ENCODE assay signal across 15 cellular contexts in the genomic region with DNA sequence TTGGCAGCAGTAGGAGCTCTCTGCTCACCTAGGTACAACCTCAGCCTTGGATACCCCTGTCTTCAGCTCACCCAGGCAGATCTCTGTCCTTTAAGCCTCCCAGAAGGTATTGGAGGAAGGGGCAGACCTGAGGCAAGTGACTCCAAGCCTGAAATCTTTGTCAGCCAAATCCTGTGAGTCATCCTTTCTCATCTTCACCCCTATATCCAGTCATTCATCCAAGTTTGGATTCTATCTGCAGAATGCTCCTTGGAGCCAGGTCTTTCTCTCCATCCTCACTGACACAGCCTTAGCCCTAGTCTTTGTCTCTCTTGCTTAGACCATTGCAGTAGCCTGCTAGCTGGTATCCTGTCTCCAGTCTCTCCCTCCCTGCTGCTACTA. TPM values are rescaled to one million over a fixed set of nuclear protein-coding genes. Genes with fewer than 3 reads are reported as not detected.
DNase-seq lines count a peak whose midpoint lies in the region; FAIRE-seq and TF ChIP-seq lines count a peak whose summit lies in the region.
"Had no signal": no experiment of that assay in that cellular context is flagged by ENCODE, and none has a peak within 500 bp of the region (broad histone marks: within the 10 kb centered on the region; RNA-seq: fewer than 3 reads in every experiment).

No MANE protein-coding gene starts in this region.

- no peaks in the 10 kb centered on the region for H3K9me3 Mint-ChIP-seq in HFFc6

- no peak for FAIRE-seq in GM12891 (lab: Jason Lieb, UNC)
- FAIRE-seq: TTC549 had no signal

- no peaks in the 10 kb centered on the region for H3K27me3 ChIP-seq in uterus
- H3K27me3 ChIP-seq: Peyer's patch had no signal

- H3K4me3 Mint-ChIP-seq in HFFc6, result peak overlapping the region; percentile 82
- H3K4me3 Mint-ChIP-seq: endodermal cell had no signal

- peak overlapping the region; percentile 61 to 90 for H3K27ac ChIP-seq in uterus

- H3K4me1 ChIP-seq in uterus, result peaks cover 0 to 7% of the 10 kb centered on the region in 2 donors

- no peaks in the 10 kb centered on the region for H3K36me3 Mint-ChIP-seq in HFFc6 (ENCODE audit: low read depth)

- peak; percentile 69 for DNase-seq in HFFc6
- peak; percentile 29 for DNase-seq in iris pigment epithelial cell (ENCODE audit: low read depth)
- DNase-seq in uterus, result no peak
- no peak for DNase-seq in erythroblast (lab: John Stamatoyannopoulos, UW)
- no peak for DNase-seq in SHP77 (lab: John Stamatoyannopoulos, UW)
- no peak for DNase-seq in GM12891 (ENCODE audit: insufficient read length, low spot score)
- DNase-seq in NCI-H1417 (lab: John Stamatoyannopoulos, UW), result no peak
- DNase-seq: activated CD8-positive, alpha-beta memory T cell treated with anti-CD3 and anti-CD28 coated beads, Interleukin-2, amount 50 U/mL, for 48 hours; DMS153; endodermal cell; midbrain; NCI-H2171; Peyer's patch had no signal

- TF ChIP-seq POLR2A in uterus (IDR thresholded peaks at IDR 0.05), result no peak
- no peak for TF ChIP-seq POLR2A in erythroblast (IDR thresholded peaks at IDR 0.05; ENCODE audit: low read length)
- no peak for TF ChIP-seq POLR2A in GM12891 (IDR thresholded peaks at IDR 0.05; ENCODE audit: low read depth, low read length)

- H3K4me3 ChIP-seq in WI38 (ENCODE audit: low read depth, low read length) (peak overlapping the region; percentile 43), uterus (no peak overlapping the region)
- H3K4me3 ChIP-seq: Peyer's patch had no signal

- peaks cover 14% of the 10 kb centered on the region for H3K27me3 Mint-ChIP-seq in HFFc6 (ENCODE audit: insufficient read depth)

- TF ChIP-seq CTCF in HFFc6 (IDR thresholded peaks at IDR 0.05) (no peak), WI38 (IDR thresholded peaks at IDR 0.05; ENCODE audit: low read depth, low read length) (no peak), uterus (IDR thresholded peaks at IDR 0.05) (no peak)

- intact Hi-C loops in uterus (cut with DNase I; ENCODE audit: low total_unique reads), result no loop called here

- no peaks in the 10 kb centered on the region for H3K36me3 ChIP-seq in uterus
- H3K36me3 ChIP-seq: Peyer's patch had no signal

- peak overlapping the region; percentile 94 for H3K27ac Mint-ChIP-seq in HFFc6
- H3K27ac Mint-ChIP-seq: endodermal cell had no signal

- H3K4me1 Mint-ChIP-seq in HFFc6 (ENCODE audit: low read depth), result peaks cover 45% of the 10 kb centered on the region
- H3K4me1 Mint-ChIP-seq: endodermal cell had no signal

- no peaks in the 10 kb centered on the region for H3K9me3 ChIP-seq in uterus

TF ChIP-seq in GM12891, 5 proteins besides CTCF, POLR2A, EP300 and RAD21:
- no peak for TF ChIP-seq SPI1 (IDR thresholded peaks at IDR 0.05; ENCODE audit: low read depth, low read length)
- no peak for TF ChIP-seq POLR2AphosphoS5 (IDR thresholded peaks at IDR 0.05; ENCODE audit: low read depth, low read length)
- TF ChIP-seq TAF1 (IDR thresholded peaks at IDR 0.05; ENCODE audit: low read depth, low read length), result no peak
- TF ChIP-seq PAX5 (IDR thresholded peaks at IDR 0.05; ENCODE audit: insufficient read depth, low read length, severe bottlenecking), result no peak
- TF ChIP-seq POU2F2 (IDR thresholded peaks at IDR 0.05; ENCODE audit: low read depth, low read length), result no peak

RNA-seq across cellular contexts. Expression of a gene that starts 10.4 kb away (rescaled TPM):
- total RNA-seq in HFFc6 (2021; fragmentation: NEBNext Ultra II Directional; extraction: Animal tissue kit (Norgen Biotek cat#: 25700)), result 100 to 1,000 TPM; 705 to 934 (median 790) TPM
- 10 to 100 TPM; 10.7 to 88.9 (median 41.3) TPM for total RNA-seq in uterus
- 0.36 TPM for polyA plus RNA-seq in GM12891 (2012; ENCODE audit: low read depth, missing spikeins)

RNA-seq across cellular contexts. Expression of a gene that starts 51.9 kb away (rescaled TPM):
- under 1 TPM; 0.32 to 0.71 (median 0.49) TPM for total RNA-seq in HFFc6 (2021; fragmentation: NEBNext Ultra II Directional; extraction: Animal tissue kit (Norgen Biotek cat#: 25700))
- total RNA-seq in uterus, result 10 to 100 TPM in 1 of 4 donors, 1 to 10 TPM in 1, under 1 TPM in 1, not detected in 1; 0.29 to 28.2 (median 2.1) TPM
- polyA plus RNA-seq in GM12891 (2012; ENCODE audit: low read depth, missing spikeins), result 0.04 TPM

Comparison
In these comparisons a context has a peak if more than half of its experiments do, and no peak if none do; other contexts are left out.
1. DNase-seq: peak in HFFc6 (single experiment) and iris pigment epithelial cell (single experiment); none in uterus (0 of 2), erythroblast (0 of 2), SHP77 (0 of 2), GM12891 (single experiment) and NCI-H1417 (0 of 3).
2. RNA of a gene that starts 10.4 kb away (total RNA-seq): 705 to 934 TPM in HFFc6; 10.7 to 88.9 TPM in uterus; every median in the first group is over 4 times any median in the second.